In genomic region chr13:77898097-77898496, GRCh38 we compare ENCODE assay signal across 9 cellular contexts. TPM values are rescaled to one million over a fixed set of nuclear protein-coding genes. Genes with fewer than 3 reads are reported as not detected.
DNase-seq lines count a peak whose midpoint lies in the region; ATAC-seq and TF ChIP-seq lines count a peak whose summit lies in the region.
"Had no signal": no experiment of that assay in that cellular context is flagged by ENCODE, and none has a peak within 500 bp of the region (broad histone marks: within the 10 kb centered on the region; RNA-seq: fewer than 3 reads in every experiment).

No MANE protein-coding gene starts in this region.

- CTCF ChIA-PET in activated CD4-positive, alpha-beta T cell treated with anti-CD3 and anti-CD28 coated beads for 36 hours (lab: Charles Lee): interaction anchor here (0.9 to 1.0 kb wide), 2 partner anchors 43 to 162 kb away, joined by 3 to 4 read pairs; no protein-coding TSS in a partner anchor

- H3K36me3 Mint-ChIP-seq in stimulated activated memory B cell treated with anti-CD40 and anti-IgM and Interleukin-4, amounts not matched to agents 10 μg/mL and 1 μg/mL and 100 μg/mL, for 72 hours: no peaks in the 10 kb centered on the region
- no peaks in the 10 kb centered on the region for H3K36me3 Mint-ChIP-seq in activated CD4-positive, alpha-beta T cell treated with anti-CD3 and anti-CD28 coated beads for 36 hours (ENCODE audit: low read depth)

- intact Hi-C loops in adrenal gland (cut with DNase I): no loop called here
- intact Hi-C loops in activated CD4-positive, alpha-beta T cell treated with anti-CD3 and anti-CD28 coated beads for 36 hours (cut with DNase I, micrococcal nuclease): no loop called here

- TF ChIP-seq POLR2A in adrenal gland (IDR thresholded peaks at IDR 0.05): no peak

- H3K36me3 ChIP-seq in adrenal gland (replicated peaks in 1 of 2) (no peaks in the 10 kb centered on the region), SJCRH30 (no peaks in the 10 kb centered on the region)

- H3K4me3 ChIP-seq in adrenal gland (no peak overlapping the region), SJCRH30 (no peak overlapping the region)

- H3K4me3 Mint-ChIP-seq in stimulated activated memory B cell treated with anti-CD40 and anti-IgM and Interleukin-4, amounts not matched to agents 10 μg/mL and 1 μg/mL and 100 μg/mL, for 72 hours: peak overlapping the region; percentile 61
- no peak overlapping the region for H3K4me3 Mint-ChIP-seq in activated CD4-positive, alpha-beta T cell treated with anti-CD3 and anti-CD28 coated beads for 36 hours

- peak overlapping the region; percentile 78 for H3K27ac Mint-ChIP-seq in stimulated activated memory B cell treated with anti-CD40 and anti-IgM and Interleukin-4, amounts not matched to agents 10 μg/mL and 1 μg/mL and 100 μg/mL, for 72 hours
- no peak overlapping the region for H3K27ac Mint-ChIP-seq in activated CD4-positive, alpha-beta T cell treated with anti-CD3 and anti-CD28 coated beads for 36 hours
- H3K27ac Mint-ChIP-seq: activated T-helper 2 cell treated with anti-CD3 and anti-CD28 coated beads, Interferon-gamma antibody, Interleukin-2, Interleukin-4, amounts not matched to agents 10 μg/mL and 5 μg/mL and 100 μg/mL, durations not matched to agents 14 hours and 24 hours and 36 hours had no signal

- peak; percentile 45 for ATAC-seq in GM19397 (IDR thresholded peaks at IDR 0.05; ENCODE audit: unreplicated experiment)
- ATAC-seq in HG02981 (IDR thresholded peaks at IDR 0.05; ENCODE audit: unreplicated experiment): peak; percentile 93
- peak; percentile 81 for ATAC-seq in stimulated activated memory B cell treated with anti-CD40 and anti-IgM and Interleukin-4, amounts not matched to agents 10 μg/mL and 1 μg/mL and 100 μg/mL, for 72 hours
- no peak for ATAC-seq in activated CD4-positive, alpha-beta T cell treated with anti-CD3 and anti-CD28 coated beads for 36 hours

- 14 to 25% (median 16%) methylated on average over 4 of the region's 4 CpGs for WGBS in adrenal gland, 4 donors

- H3K27me3 ChIP-seq in adrenal gland (no peaks in the 10 kb centered on the region), SJCRH30 (no peaks in the 10 kb centered on the region)

- peaks cover 0 to 16% of the 10 kb centered on the region in 2 donors for H3K4me1 ChIP-seq in adrenal gland (replicated peaks in 1 of 2)
- H3K4me1 ChIP-seq in SJCRH30: 0 out of 2 replicates have a peak, but pooled peaks cover 9% of the 10 kb centered on the region

- POLR2A ChIA-PET in activated CD4-positive, alpha-beta T cell treated with anti-CD3 and anti-CD28 coated beads for 36 hours (lab: Charles Lee): no interaction called here

- DNase-seq in adrenal gland: peak in 1 of 7 donors; percentile 7
- DNase-seq in NCI-H524 (lab: John Stamatoyannopoulos, UW): no peak
- DNase-seq in SJCRH30: no peak
- DNase-seq in activated CD4-positive, alpha-beta T cell treated with anti-CD3 and anti-CD28 coated beads for 36 hours: no peak
- DNase-seq: H7 had no signal

- H3K4me1 Mint-ChIP-seq in stimulated activated memory B cell treated with anti-CD40 and anti-IgM and Interleukin-4, amounts not matched to agents 10 μg/mL and 1 μg/mL and 100 μg/mL, for 72 hours: peaks cover 9% of the 10 kb centered on the region
- H3K4me1 Mint-ChIP-seq in activated CD4-positive, alpha-beta T cell treated with anti-CD3 and anti-CD28 coated beads for 36 hours: no peaks in the 10 kb centered on the region

- peaks cover 9% of the 10 kb centered on the region for H3K9me3 Mint-ChIP-seq in stimulated activated memory B cell treated with anti-CD40 and anti-IgM and Interleukin-4, amounts not matched to agents 10 μg/mL and 1 μg/mL and 100 μg/mL, for 72 hours
- H3K9me3 Mint-ChIP-seq in activated CD4-positive, alpha-beta T cell treated with anti-CD3 and anti-CD28 coated beads for 36 hours (ENCODE audit: low read depth): peaks cover 8% of the 10 kb centered on the region
- H3K9me3 Mint-ChIP-seq: activated T-helper 2 cell treated with anti-CD3 and anti-CD28 coated beads, Interferon-gamma antibody, Interleukin-2, Interleukin-4, amounts not matched to agents 10 μg/mL and 5 μg/mL and 100 μg/mL, durations not matched to agents 14 hours and 24 hours and 36 hours had no signal

- no peak for TF ChIP-seq CTCF in adrenal gland (IDR thresholded peaks at IDR 0.05)

- H3K27ac ChIP-seq in adrenal gland (peak overlapping the region; percentile 21 to 87 (median 54)), SJCRH30 (no peak overlapping the region)

- peaks cover 17% of the 10 kb centered on the region for H3K27me3 Mint-ChIP-seq in stimulated activated memory B cell treated with anti-CD40 and anti-IgM and Interleukin-4, amounts not matched to agents 10 μg/mL and 1 μg/mL and 100 μg/mL, for 72 hours
- H3K27me3 Mint-ChIP-seq in activated CD4-positive, alpha-beta T cell treated with anti-CD3 and anti-CD28 coated beads for 36 hours: peaks cover 6% of the 10 kb centered on the region

- H3K9me3 ChIP-seq in adrenal gland (replicated peaks in 1 of 3): no peaks in the 10 kb centered on the region
- H3K9me3 ChIP-seq in SJCRH30 (replicated peaks): no peaks in the 10 kb centered on the region; the same call in 1 of the 2 replicates

RNA-seq across cellular contexts. Expression of gene EDNRB, which starts 20.5 kb away (rescaled TPM):
- total RNA-seq in adrenal gland: 100 to 1,000 TPM in 6 of 8 donors, 10 to 100 TPM in 2; 36.5 to 216 (median 134) TPM
- 10 to 100 TPM; 14.0 to 54.3 (median 24.0) TPM for polyA plus RNA-seq in adrenal gland
- 0.12 and 0.15 TPM in 2 replicates for total RNA-seq in SJCRH30 (2014; rRNA removed; shearing (Covaris generic))
- total RNA-seq in activated CD4-positive, alpha-beta T cell treated with anti-CD3 and anti-CD28 coated beads for 36 hours: not detected
- total RNA-seq: activated T-helper 2 cell treated with anti-CD3 and anti-CD28 coated beads, Interferon-gamma antibody, Interleukin-2, Interleukin-4, amounts not matched to agents 10 μg/mL and 5 μg/mL and 100 μg/mL, durations not matched to agents 14 hours and 24 hours and 36 hours had no signal

Comparison
In these comparisons a context has a peak if more than half of its experiments do, and no peak if none do; other contexts are left out.
1. RNA of gene EDNRB, which starts 20.5 kb away (total RNA-seq): 36.5 to 216 TPM in adrenal gland; 0.12 to 0.15 TPM in SJCRH30 and not detected in activated CD4-positive, alpha-beta T cell treated with anti-CD3 and anti-CD28 coated beads for 36 hours; every median in the first group is over 10 times any median in the second.